In genomic region chr12:116375278-116375842, GRCh38 we compare ENCODE assay signal across 17 cellular contexts.
DNase-seq lines count a peak whose midpoint lies in the region; FAIRE-seq and TF ChIP-seq lines count a peak whose summit lies in the region.
"Had no signal": no experiment of that assay in that cellular context is flagged by ENCODE, and none has a peak within 500 bp of the region (broad histone marks: within the 10 kb centered on the region; RNA-seq: fewer than 3 reads in every experiment).

No MANE protein-coding gene starts in this region.

- H2BK15ac ChIP-seq in H1 (ENCODE audit: low read length), result peak overlapping the region; percentile 3; the same call in 1 of the 2 replicates

- no peak overlapping the region for H4K5ac ChIP-seq in H1 (ENCODE audit: insufficient read length, low read depth, low read length)

- H3K27me3 ChIP-seq in H1 (replicated peaks in 1 of 4; ENCODE audit: control insufficient read depth in 3 of 4, extremely low read depth in 1 of 4, insufficient read depth in 3 of 4, low read length in 3 of 4) (peaks cover 0 to 2% (median 0%) of the 10 kb centered on the region in 4 experiments; a peak in 3 of 7 replicates), neural progenitor cell (no peaks in the 10 kb centered on the region), smooth muscle cell (ENCODE audit: low read depth) (no peaks in the 10 kb centered on the region)
- H3K27me3 ChIP-seq: BLaER1, SJCRH30 had no signal

- H2BK120ac ChIP-seq in H1 (replicated peaks; ENCODE audit: low read depth, low read length), result peak overlapping the region; percentile 69

- no peak overlapping the region for H3K4me3 ChIP-seq in HEK293 (ENCODE audit: low read depth, low read length)
- H3K4me3 ChIP-seq in H1 (ENCODE audit: extremely low read depth in 1 of 4, insufficient read depth in 2 of 4, low read depth in 3 of 4, low read length in 4 of 4), result no peak overlapping the region
- H3K4me3 ChIP-seq in neural progenitor cell, result no peak overlapping the region
- no peak overlapping the region for H3K4me3 ChIP-seq in smooth muscle cell
- H3K4me3 ChIP-seq: BLaER1, SJCRH30 had no signal

- no peak overlapping the region for H3K18ac ChIP-seq in H1 (ENCODE audit: extremely low read depth, low read length)

- H3F3A ChIP-seq in neural progenitor cell (ENCODE audit: low read depth) (peaks cover 36% of the 10 kb centered on the region), smooth muscle cell (ENCODE audit: low read depth) (peaks cover 13% of the 10 kb centered on the region)

- peak overlapping the region; percentile 28; the same call in 1 of the 2 replicates for H2AK5ac ChIP-seq in H1 (ENCODE audit: low read depth, low read length)

- H3K79me1 ChIP-seq in H1 (ENCODE audit: low read depth, low read length), result no peaks in the 10 kb centered on the region

- TF ChIP-seq CTCF in HEK293 (tag by site-specific recombination; IDR thresholded peaks at IDR 0.05) (no peak), H1 (IDR thresholded peaks at IDR 0.05; ENCODE audit: control extremely low read depth in 1 of 3, insufficient read depth in 1 of 3, low read depth in 1 of 3, low read length in 3 of 3) (no peak), neural progenitor cell (IDR thresholded peaks at IDR 0.05) (no peak), smooth muscle cell (IDR thresholded peaks at IDR 0.05; ENCODE audit: borderline replicate concordance, insufficient read depth, poor library complexity, severe bottlenecking) (no peak)

- H3K14ac ChIP-seq in H1 (ENCODE audit: insufficient read length), result peak overlapping the region; percentile 1

- H3K4me1 ChIP-seq in HEK293 (ENCODE audit: control insufficient read depth, insufficient read depth, low read length) (no peaks in the 10 kb centered on the region), H1 (replicated peaks in 1 of 4; ENCODE audit: control insufficient read depth in 3 of 4, insufficient read depth in 4 of 4, low read length in 3 of 4) (peaks cover 0 to 8% (median 3%) of the 10 kb centered on the region in 4 experiments; a peak in 5 of 7 replicates), neural progenitor cell (peaks cover 5% of the 10 kb centered on the region), smooth muscle cell (ENCODE audit: low read depth) (peaks cover 4% of the 10 kb centered on the region)
- H3K4me1 ChIP-seq: BLaER1, SJCRH30 had no signal

- H4K20me1 ChIP-seq in H1 (replicated peaks in 1 of 2; ENCODE audit: control insufficient read depth in 1 of 2, insufficient read depth in 2 of 2, low read length in 2 of 2) (peaks cover 0 to 12% of the 10 kb centered on the region in 2 experiments), neural progenitor cell (ENCODE audit: low read depth) (no peaks in the 10 kb centered on the region), smooth muscle cell (ENCODE audit: low read depth) (no peaks in the 10 kb centered on the region)
- H4K20me1 ChIP-seq: BLaER1 had no signal

- POLR2A ChIA-PET in HEK293 (lab: Yijun Ruan, JAX), result interaction anchor here (0.6 kb wide), 1 partner anchor 10 kb away, joined by 3 read pairs; no protein-coding TSS in a partner anchor
- POLR2A ChIA-PET in H1 (lab: Charles Lee; ENCODE audit: partially characterized antibody), result interaction anchor here (1.6 kb wide), 1 partner anchor 9 kb away, joined by 4 read pairs; no protein-coding TSS in a partner anchor

- H3K23ac ChIP-seq in H1 (ENCODE audit: insufficient read length), result peak overlapping the region; percentile 60

- H4K8ac ChIP-seq in H1 (ENCODE audit: extremely low read depth, insufficient read depth, low read length), result no peak overlapping the region

- H3K56ac ChIP-seq in H1 (replicated peaks; ENCODE audit: insufficient read length, low read depth, low read length), result no peak overlapping the region

- peak overlapping the region; percentile 26 for H3K27ac Mint-ChIP-seq in neural progenitor cell
- H3K27ac Mint-ChIP-seq: CD4-positive, alpha-beta T cell had no signal

- 86% methylated on average over 9 of the region's 9 CpGs; no CpG with 5 or more reads in 1 of the 2 experiments for WGBS in H1 (ENCODE audit: extremely low coverage in 1 of 2, insufficient coverage in 1 of 2, insufficient read length in 1 of 2, insufficient replicate concordance in 2 of 2, low coverage in 1 of 2, low lambda C conversion rate in 2 of 2, missing lambda C conversion rate in 1 of 2), 2 experiments
- 86% methylated on average over 9 of the region's 9 CpGs for WGBS in smooth muscle cell (ENCODE audit: low lambda C conversion rate)

- H3K4me1 Mint-ChIP-seq in neural progenitor cell, result peaks cover 34% of the 10 kb centered on the region

- no peak for DNase-seq in GM12891 (ENCODE audit: insufficient read length, low spot score)
- DNase-seq in H1 (ENCODE audit: low read depth in 1 of 2, low spot score in 2 of 2), result no peak
- DNase-seq in neural progenitor cell (ENCODE audit: low spot score), result no peak
- DNase-seq in smooth muscle cell (lab: John Stamatoyannopoulos, UW; ENCODE audit: unreplicated experiment), result no peak
- DNase-seq in DMS79 (lab: John Stamatoyannopoulos, UW), result no peak
- no peak for DNase-seq in T-helper 2 cell
- DNase-seq: CD4-positive, alpha-beta T cell; NCI-H2171 treated with DMSO at 0.1 percent for 48 hours; NCI-H446; NCI-H526; OCI-M1; SJCRH30 had no signal

- peak overlapping the region; percentile 52 for H3K4me3 Mint-ChIP-seq in neural progenitor cell
- H3K4me3 Mint-ChIP-seq: CD4-positive, alpha-beta T cell had no signal

- H3K36me3 ChIP-seq in HEK293 (ENCODE audit: control insufficient read depth in 2 of 2, insufficient read depth in 1 of 2, low read length in 2 of 2) (no peaks in the 10 kb centered on the region), H1 (ENCODE audit: control insufficient read depth in 2 of 4, insufficient read depth in 4 of 4, low read length in 3 of 4) (peaks cover 0 to 5% (median 0%) of the 10 kb centered on the region in 4 experiments; a peak in 1 of 8 replicates), neural progenitor cell (no peaks in the 10 kb centered on the region), smooth muscle cell (ENCODE audit: low read depth) (no peaks in the 10 kb centered on the region)
- H3K36me3 ChIP-seq: BLaER1, SJCRH30 had no signal

- H3K27ac ChIP-seq in HEK293 (ENCODE audit: extremely low read depth, low read depth, low read length) (no peak overlapping the region), H1 (ENCODE audit: low read depth, low read length) (no peak overlapping the region), neural progenitor cell (no peak overlapping the region), smooth muscle cell (ENCODE audit: low read depth) (no peak overlapping the region)
- H3K27ac ChIP-seq: BLaER1, KMS-11, SJCRH30 had no signal

- peak overlapping the region; percentile 19; the same call in 1 of the 2 replicates for H2BK12ac ChIP-seq in H1 (ENCODE audit: low read depth, low read length)

- peak overlapping the region; percentile 71 for H4K91ac ChIP-seq in H1 (replicated peaks; ENCODE audit: insufficient read length, low read length)

- TF ChIP-seq POLR2A in GM12891 (IDR thresholded peaks at IDR 0.05; ENCODE audit: low read depth, low read length) (no peak), H1 (IDR thresholded peaks at IDR 0.05; ENCODE audit: control extremely low read depth in 1 of 2, low read depth in 2 of 2, low read length in 2 of 2) (no peak)

- no peak for TF ChIP-seq EP300 in H1 (IDR thresholded peaks at IDR 0.05; ENCODE audit: borderline replicate concordance in 1 of 2, low read depth in 2 of 2, low read length in 2 of 2)

- peaks cover 11% of the 10 kb centered on the region for H3K23me2 ChIP-seq in H1 (ENCODE audit: low read depth, low read length)

- no peak for TF ChIP-seq RAD21 in H1 (IDR thresholded peaks at IDR 0.05 in 1 of 2, conservative IDR thresholded peaks at IDR 0.05 in 1 of 2; ENCODE audit: low read depth in 2 of 2, low read length in 2 of 2)

- H3K27me3 Mint-ChIP-seq in neural progenitor cell (ENCODE audit: insufficient read depth, low read depth), result peaks cover 24% of the 10 kb centered on the region
- H3K27me3 Mint-ChIP-seq: CD4-positive, alpha-beta T cell had no signal

- peaks cover 6% of the 10 kb centered on the region for H3K9me3 Mint-ChIP-seq in neural progenitor cell
- H3K9me3 Mint-ChIP-seq: CD4-positive, alpha-beta T cell had no signal

- H3K9ac ChIP-seq in H1 (replicated peaks in 1 of 4; ENCODE audit: extremely low read depth in 1 of 4, low read depth in 3 of 4, low read length in 3 of 4) (peak overlapping the region in 1 of 4 experiments; percentile 40; a peak in 2 of 7 replicates), neural progenitor cell (no peak overlapping the region), smooth muscle cell (ENCODE audit: low read depth) (no peak overlapping the region)
- H3K9ac ChIP-seq: BLaER1, KMS-11 had no signal

- no peaks in the 10 kb centered on the region for H3K36me3 Mint-ChIP-seq in neural progenitor cell

- no peak overlapping the region; the same call in 1 of the 2 replicates for H2BK5ac ChIP-seq in H1 (ENCODE audit: low read depth, low read length)

- no peak overlapping the region for H2BK20ac ChIP-seq in H1 (ENCODE audit: low read length)

- H2AFZ ChIP-seq in H1 (ENCODE audit: low read length) (no peak overlapping the region), neural progenitor cell (replicated peaks) (no peak overlapping the region), smooth muscle cell (ENCODE audit: low read depth) (no peak overlapping the region)

- H3K79me2 ChIP-seq in H1 (ENCODE audit: control insufficient read depth in 1 of 2, insufficient read depth in 2 of 2, low read length in 2 of 2) (peaks cover 0 to 7% of the 10 kb centered on the region in 2 experiments; a peak in 2 of 4 replicates), neural progenitor cell (ENCODE audit: low read depth) (no peaks in the 10 kb centered on the region), smooth muscle cell (ENCODE audit: low read depth) (no peaks in the 10 kb centered on the region)

- H3K4ac ChIP-seq in H1 (replicated peaks; ENCODE audit: insufficient read length, low read depth, low read length), result no peak overlapping the region

- CTCF ChIA-PET in HEK293 (lab: Yijun Ruan, JAX) (interaction anchor here (0.6 kb wide), 1 partner anchor 745 kb away, joined by 4 read pairs; no protein-coding TSS in a partner anchor), H1 (lab: Charles Lee; ENCODE audit: partially characterized antibody) (interaction anchor here (2.0 kb wide), 1 partner anchor 9 kb away, joined by 5 read pairs; no protein-coding TSS in a partner anchor)

- FAIRE-seq in GM12891 (lab: Jason Lieb, UNC) (peak; percentile 13), H1 (lab: Jason Lieb, UNC) (no peak)
- FAIRE-seq: H54, RCC 7860 had no signal

- H3K9me3 ChIP-seq in HEK293 (ENCODE audit: control insufficient read depth, insufficient read depth, low read depth, low read length), result no peaks in the 10 kb centered on the region
- peaks cover 0 to 7% of the 10 kb centered on the region in 2 experiments; a peak in 1 of 4 replicates for H3K9me3 ChIP-seq in H1 (ENCODE audit: insufficient read depth in 2 of 2, low read depth in 1 of 2, low read length in 1 of 2)
- no peaks in the 10 kb centered on the region for H3K9me3 ChIP-seq in neural progenitor cell (ENCODE audit: low read depth)
- no peaks in the 10 kb centered on the region for H3K9me3 ChIP-seq in smooth muscle cell (replicated peaks; ENCODE audit: low read depth)
- H3K9me3 ChIP-seq: BLaER1 had no signal

- peak overlapping the region in 1 of 2 experiments; percentile 62; a peak in 1 of 4 replicates for H3K4me2 ChIP-seq in H1 (ENCODE audit: insufficient read depth in 1 of 2, low read depth in 2 of 2, low read length in 2 of 2)
- H3K4me2 ChIP-seq in neural progenitor cell, result no peak overlapping the region
- no peak overlapping the region for H3K4me2 ChIP-seq in smooth muscle cell
- H3K4me2 ChIP-seq: BLaER1, KMS-11 had no signal
